Comparison of ENCODE assay signal across 16 cellular contexts in genomic region chr18:41537666-41538065, GRCh38.
A peak's percentile ranks its signal among the peaks of the same experiment; 100 is the strongest.
DNase-seq lines count a peak whose midpoint lies in the region.
"Had no signal": no experiment of that assay in that cellular context is flagged by ENCODE, and none has a peak within 500 bp of the region (broad histone marks: within the 10 kb centered on the region; RNA-seq: fewer than 3 reads in every experiment).

No MANE protein-coding gene starts in this region.

- no peak overlapping the region for H2AFZ ChIP-seq in mesenchymal stem cell (ENCODE audit: low read depth, low read length)

- no peak overlapping the region for H2BK5ac ChIP-seq in mesenchymal stem cell (ENCODE audit: low read depth, low read length, poor library complexity, severe bottlenecking)

- no peak overlapping the region for H3K18ac ChIP-seq in mesenchymal stem cell (ENCODE audit: low read depth in 1 of 2, low read length in 2 of 2)

- H3K4me2 ChIP-seq in mesenchymal stem cell (ENCODE audit: low read length, poor library complexity, severe bottlenecking) = no peak overlapping the region
- H3K4me2 ChIP-seq: BLaER1 had no signal

- H3K4me3 ChIP-seq in mesenchymal stem cell (ENCODE audit: insufficient read depth in 1 of 2, low read depth in 1 of 2, low read length in 2 of 2) = no peak overlapping the region
- H3K4me3 ChIP-seq: BLaER1, HAP-1 had no signal

- WGBS in mesenchymal stem cell = 45% methylated on average over 2 of the region's 3 CpGs

- H3K23ac ChIP-seq in mesenchymal stem cell (ENCODE audit: low read length in 2 of 2) = no peak overlapping the region

- DNase-seq in NCI-H82 (lab: John Stamatoyannopoulos, UW) = peak; percentile 5
- DNase-seq in NCI-H82 treated with DMSO at 0.1 percent for 48 hours (lab: John Stamatoyannopoulos, UW; ENCODE audit: unreplicated experiment) = no peak
- DNase-seq in NCI-H2227 treated with DMSO at 0.1 percent for 48 hours (lab: John Stamatoyannopoulos, UW) = peak; percentile 26
- DNase-seq in mesenchymal stem cell = peak; percentile 55
- no peak for DNase-seq in NCI-H187 (lab: John Stamatoyannopoulos, UW)
- DNase-seq in glomerular visceral epithelial cell (ENCODE audit: extremely low spot score) = no peak
- DNase-seq: Caco-2; CD4-positive, CD25-positive, alpha-beta regulatory T cell; CD8-positive, alpha-beta T cell; DMS153; DND-41; GOT3; HFFc6 had no signal

- H3K4me1 ChIP-seq in mesenchymal stem cell (ENCODE audit: control insufficient read depth, insufficient read depth, low read depth, low read length) = no peaks in the 10 kb centered on the region
- H3K4me1 ChIP-seq: BLaER1, Caco-2, HAP-1 had no signal

- no peak overlapping the region for H2BK15ac ChIP-seq in mesenchymal stem cell (ENCODE audit: low read depth, poor library complexity, severe bottlenecking)

- no peaks in the 10 kb centered on the region for H3K36me3 ChIP-seq in mesenchymal stem cell (ENCODE audit: control insufficient read depth in 1 of 2, insufficient read depth in 2 of 2, low read depth in 1 of 2, low read length in 2 of 2)
- H3K36me3 ChIP-seq: BLaER1, HAP-1 had no signal

- H2BK120ac ChIP-seq in mesenchymal stem cell (ENCODE audit: low read depth, low read length) = no peak overlapping the region

- H3K27ac ChIP-seq in mesenchymal stem cell (ENCODE audit: low read length, poor library complexity, severe bottlenecking) = no peak overlapping the region
- H3K27ac ChIP-seq: BLaER1, C4-2B had no signal

- no peaks in the 10 kb centered on the region for H3K9me3 ChIP-seq in mesenchymal stem cell (ENCODE audit: control insufficient read depth, low read length)
- H3K9me3 ChIP-seq: BLaER1, Caco-2, HAP-1 had no signal

- H3K79me1 ChIP-seq in mesenchymal stem cell (replicated peaks; ENCODE audit: low read length, poor library complexity, severe bottlenecking) = no peaks in the 10 kb centered on the region

- H3K4ac ChIP-seq in mesenchymal stem cell (ENCODE audit: low read depth in 1 of 2, low read length in 2 of 2) = no peak overlapping the region

- no peaks in the 10 kb centered on the region for H3K27me3 ChIP-seq in mesenchymal stem cell (ENCODE audit: control insufficient read depth in 1 of 2, insufficient read depth in 1 of 2, low read length in 2 of 2)
- H3K27me3 ChIP-seq: BLaER1 had no signal

- H2BK12ac ChIP-seq in mesenchymal stem cell (ENCODE audit: low read length in 2 of 2) = no peak overlapping the region

- H2AK5ac ChIP-seq in mesenchymal stem cell (ENCODE audit: low read length, severe bottlenecking) = no peak overlapping the region

- H4K91ac ChIP-seq in mesenchymal stem cell (ENCODE audit: low read length) = no peak overlapping the region

- no peak overlapping the region for H4K8ac ChIP-seq in mesenchymal stem cell (ENCODE audit: low read length)

- H3K14ac ChIP-seq in mesenchymal stem cell (ENCODE audit: low read length in 2 of 2) = no peak overlapping the region

- H3K9ac ChIP-seq in mesenchymal stem cell (ENCODE audit: low read length) = no peak overlapping the region
- H3K9ac ChIP-seq: BLaER1 had no signal

Comparison
In these comparisons a context has a peak if more than half of its experiments do, and no peak if none do; other contexts are left out.
1. DNase-seq: peak in NCI-H82 (single experiment), NCI-H2227 treated with DMSO at 0.1 percent for 48 hours (single experiment) and mesenchymal stem cell (single experiment); none in NCI-H82 treated with DMSO at 0.1 percent for 48 hours (single experiment), NCI-H187 (0 of 2) and glomerular visceral epithelial cell (single experiment).